In the genomic region with DNA sequence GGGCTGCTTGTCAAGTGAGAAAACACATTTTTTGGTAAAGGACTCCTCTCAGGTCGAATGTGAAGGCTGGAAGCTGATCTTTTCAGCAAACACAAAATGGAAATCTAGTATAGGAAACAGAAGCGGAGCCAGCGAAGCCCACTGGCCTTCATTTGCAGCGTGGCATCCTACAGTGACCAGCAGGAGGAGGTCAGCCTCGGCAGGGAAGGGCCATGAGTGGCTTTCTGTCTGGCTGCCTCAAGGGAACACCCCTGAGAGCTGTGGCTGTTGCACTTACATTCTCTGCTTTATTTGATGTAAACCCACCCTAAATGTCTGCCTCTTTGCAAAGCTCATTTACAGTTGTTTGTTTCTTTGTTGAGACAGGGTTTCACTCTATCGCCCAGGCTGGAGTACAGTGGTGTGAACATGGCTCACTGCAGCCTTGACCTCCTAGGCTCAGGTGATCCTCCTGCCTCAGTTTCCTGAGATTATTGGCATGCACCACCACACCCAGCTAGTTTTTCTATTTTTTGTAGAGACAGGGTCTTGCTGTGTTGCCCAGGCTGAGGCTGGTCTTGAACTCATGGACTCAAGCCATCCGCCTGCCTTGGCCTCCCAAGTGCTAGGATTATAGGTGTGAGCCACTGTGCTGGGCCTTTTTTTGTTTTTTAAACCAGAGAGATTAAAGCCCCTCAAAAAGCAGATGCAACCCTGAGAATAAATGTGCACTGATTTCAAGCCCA, we compare ENCODE assay signal across 19 cellular contexts.
DNase-seq lines count a peak whose midpoint lies in the region; TF ChIP-seq lines count a peak whose summit lies in the region.
"Had no signal": no experiment of that assay in that cellular context is flagged by ENCODE, and none has a peak within 500 bp of the region (broad histone marks: within the 10 kb centered on the region; RNA-seq: fewer than 3 reads in every experiment).

No MANE protein-coding gene starts in this region.

- H3K9me3 ChIP-seq in PC-9 (ENCODE audit: insufficient read depth, low read depth) (no peaks in the 10 kb centered on the region), BE2C (no peaks in the 10 kb centered on the region)

- H3K9me2 ChIP-seq in PC-9 (ENCODE audit: insufficient read depth) = no peaks in the 10 kb centered on the region

- H4K20me1 ChIP-seq in PC-9 (ENCODE audit: insufficient read depth) = no peaks in the 10 kb centered on the region

- 0 out of 2 replicates have a peak overlapping the region, but pooled peaks have one; percentile 41 for H2AFZ ChIP-seq in PC-9

- CTCF ChIA-PET in PC-9 (lab: Charles Lee) = no interaction called here

- in situ Hi-C loops in brain microvascular endothelial cell (cut with HindIII; ENCODE audit: low pct_ligation_motif_present, low sequenced_read_pairs) = no loop called here

- no peak for DNase-seq in PC-9
- no peak for DNase-seq in brain microvascular endothelial cell
- DNase-seq in left kidney (ENCODE audit: low read depth, low spot score) = peak; percentile 18
- no peak for DNase-seq in retinal pigment epithelial cell (ENCODE audit: low read depth)
- DNase-seq in BE2C = no peak
- no peak for DNase-seq in D341Med (ENCODE audit: low spot score)
- DNase-seq in activated effector memory CD4-positive, alpha-beta T cell treated with anti-CD3 and anti-CD28 coated beads, Interleukin-2, amount 50 U/mL, for 16 hours = no peak
- DNase-seq: ACHN, AML-193, COR-L47, DMS53, GOT3, Karpas-422, MM.1S, NCI-H1092 treated with DMSO at 0.1 percent for 48 hours, NCI-H1694, NCI-H2107, NCI-H2227 treated with DMSO at 0.1 percent for 48 hours, NCI-H524 had no signal

- BruUV-seq in PC-9 (replicated peaks; lab: Mats Ljungman, UMichigan) = no TSS peak

- intact Hi-C loops in PC-9 (cut with micrococcal nuclease; ENCODE audit: unreplicated experiment) = no loop called here

- H3K36me3 ChIP-seq in PC-9 (ENCODE audit: low read depth) (no peaks in the 10 kb centered on the region), brain microvascular endothelial cell (replicated peaks) (no peaks in the 10 kb centered on the region), BE2C (no peaks in the 10 kb centered on the region)

- TF ChIP-seq CTCF in PC-9 (conservative IDR thresholded peaks at IDR 0.05) = no peak
- TF ChIP-seq CTCF in brain microvascular endothelial cell (IDR thresholded peaks at IDR 0.05; ENCODE audit: low read depth, low read length, missing control alignments) = peak; percentile 7
- TF ChIP-seq CTCF in retinal pigment epithelial cell (conservative IDR thresholded peaks at IDR 0.05; ENCODE audit: low read depth, low read length) = peak; percentile 2
- no peak for TF ChIP-seq CTCF in BE2C (IDR thresholded peaks at IDR 0.05; ENCODE audit: low read depth, low read length)

- no peaks in the 10 kb centered on the region for H3F3A ChIP-seq in PC-9 (ENCODE audit: insufficient read depth, low read depth)

- no peak overlapping the region for H3K4me2 ChIP-seq in PC-9

- H3K27ac ChIP-seq in PC-9 (no peak overlapping the region), brain microvascular endothelial cell (no peak overlapping the region)

- H3K79me2 ChIP-seq in PC-9 (ENCODE audit: low read depth) = no peaks in the 10 kb centered on the region

- POLR2A ChIA-PET in PC-9 (lab: Charles Lee; ENCODE audit: unreplicated experiment) = no interaction called here

- no peaks in the 10 kb centered on the region for H3K4me1 ChIP-seq in PC-9 (replicated peaks; ENCODE audit: insufficient read depth)
- H3K4me1 ChIP-seq in BE2C = peaks cover 9% of the 10 kb centered on the region

- no peaks in the 10 kb centered on the region for H3K27me3 ChIP-seq in PC-9 (ENCODE audit: insufficient read depth, low read depth)
- H3K27me3 ChIP-seq in brain microvascular endothelial cell (replicated peaks) = no peaks in the 10 kb centered on the region
- no peaks in the 10 kb centered on the region for H3K27me3 ChIP-seq in BE2C

- H3K4me3 ChIP-seq in PC-9 (no peak overlapping the region), brain microvascular endothelial cell (ENCODE audit: low read depth, low read length) (no peak overlapping the region), retinal pigment epithelial cell (ENCODE audit: low read length) (no peak overlapping the region), BE2C (ENCODE audit: low read depth, low read length) (no peak overlapping the region)

Comparison
In these comparisons a context has a peak if more than half of its experiments do, and no peak if none do; other contexts are left out.
1. CTCF ChIP-seq: peak in brain microvascular endothelial cell (single experiment) and retinal pigment epithelial cell (single experiment); none in PC-9 (single experiment) and BE2C (single experiment).